1 cellular context compared by ENCODE assay signal in the genomic region with DNA sequence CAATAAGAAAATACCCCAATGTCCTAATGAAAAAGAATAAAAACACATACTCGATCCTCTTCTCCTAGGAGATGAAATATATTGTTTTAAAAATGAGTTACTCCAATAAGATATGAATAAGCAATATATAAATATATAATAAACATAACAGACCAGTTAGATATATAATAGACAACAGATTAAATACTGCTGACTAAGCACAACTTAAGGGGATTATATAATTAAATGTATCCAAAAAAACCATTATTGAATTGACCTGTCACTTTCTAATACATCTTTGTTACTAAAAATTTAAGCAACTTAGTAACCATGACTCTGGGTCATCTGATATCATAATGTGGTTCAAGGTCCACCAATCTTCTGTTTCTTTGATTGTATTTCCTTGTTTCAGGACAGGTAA.
TF ChIP-seq lines count a peak whose summit lies in the region.

No MANE protein-coding gene starts in this region.

TF ChIP-seq in H1, 55 proteins besides CTCF, POLR2A, EP300 and RAD21 (continued from another document):
- no peak for TF ChIP-seq KDM1A (IDR thresholded peaks at IDR 0.05; ENCODE audit: borderline replicate concordance, low read length)
- no peak for TF ChIP-seq GTF2F1 (IDR thresholded peaks at IDR 0.05; ENCODE audit: borderline replicate concordance, low read depth, low read length)
- TF ChIP-seq, protein P1, sequence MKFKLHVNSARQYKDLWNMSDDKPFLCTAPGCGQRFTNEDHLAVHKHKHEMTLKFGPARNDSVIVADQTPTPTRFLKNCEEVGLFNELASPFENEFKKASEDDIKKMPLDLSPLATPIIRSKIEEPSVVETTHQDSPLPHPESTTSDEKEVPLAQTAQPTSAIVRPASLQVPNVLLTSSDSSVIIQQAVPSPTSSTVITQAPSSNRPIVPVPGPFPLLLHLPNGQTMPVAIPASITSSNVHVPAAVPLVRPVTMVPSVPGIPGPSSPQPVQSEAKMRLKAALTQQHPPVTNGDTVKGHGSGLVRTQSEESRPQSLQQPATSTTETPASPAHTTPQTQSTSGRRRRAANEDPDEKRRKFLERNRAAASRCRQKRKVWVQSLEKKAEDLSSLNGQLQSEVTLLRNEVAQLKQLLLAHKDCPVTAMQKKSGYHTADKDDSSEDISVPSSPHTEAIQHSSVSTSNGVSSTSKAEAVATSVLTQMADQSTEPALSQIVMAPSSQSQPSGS (IDR thresholded peaks at IDR 0.05; ENCODE audit: low read length), result no peak
- TF ChIP-seq SIRT6 (IDR thresholded peaks at IDR 0.05; ENCODE audit: low read length), result no peak
- TF ChIP-seq ZNF274 (IDR thresholded peaks at IDR 0.05; ENCODE audit: borderline replicate concordance, extremely low read depth, low read length), result no peak
